ENCODE assay signal across 8 cellular contexts in the genomic region with DNA sequence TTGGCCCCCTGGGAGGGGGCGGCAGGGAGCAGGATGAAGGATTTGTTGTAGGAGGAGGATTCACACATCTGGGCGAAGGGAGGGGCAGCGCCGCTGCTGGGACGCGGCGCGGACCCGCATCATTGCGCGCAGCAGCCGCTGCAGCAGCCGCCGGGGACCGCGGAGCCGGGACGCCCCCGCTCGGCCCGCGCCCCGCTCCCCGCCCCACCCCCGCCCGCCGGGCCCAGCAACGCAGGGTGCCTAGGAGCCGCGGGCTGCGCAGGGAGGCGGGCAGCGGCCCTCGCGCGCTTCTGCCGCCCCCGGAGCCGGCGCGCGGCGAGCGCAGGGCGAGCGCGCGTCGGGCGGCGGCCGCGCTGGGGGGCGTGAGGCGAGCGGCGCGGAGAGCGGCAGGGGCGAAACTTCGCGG. TPM values are rescaled to one million over a fixed set of nuclear protein-coding genes. Genes with fewer than 3 reads are reported as not detected.
A peak's percentile ranks its signal among the peaks of the same experiment; 100 is the strongest.
DNase-seq lines count a peak whose midpoint lies in the region; ATAC-seq and TF ChIP-seq lines count a peak whose summit lies in the region.

No MANE protein-coding gene starts in this region.

- H3K27me3 ChIP-seq in AG04450 (ENCODE audit: control insufficient read depth, insufficient read depth, low read length), result peaks cover 11% of the 10 kb centered on the region
- peaks cover 12 to 31% of the 10 kb centered on the region in 2 donors for H3K27me3 ChIP-seq in duodenal mucosa (ENCODE audit: control insufficient read depth in 1 of 2, insufficient read depth in 2 of 2, low read length in 2 of 2)
- no peaks in the 10 kb centered on the region for H3K27me3 ChIP-seq in Karpas-422 (ENCODE audit: low read length)

- peaks cover 8% of the 10 kb centered on the region for H3K4me1 Mint-ChIP-seq in nephron

- H3K79me2 ChIP-seq in Karpas-422 (ENCODE audit: low read length), result no peaks in the 10 kb centered on the region

- H2AFZ ChIP-seq in Karpas-422 (ENCODE audit: low read length), result no peak overlapping the region

- H3K36me3 ChIP-seq in duodenal mucosa (ENCODE audit: control insufficient read depth in 1 of 2, insufficient read depth in 2 of 2, low read length in 2 of 2) (no peaks in the 10 kb centered on the region), Karpas-422 (ENCODE audit: insufficient read depth, low read length) (no peaks in the 10 kb centered on the region)

- H3K36me3 Mint-ChIP-seq in nephron (ENCODE audit: low read depth), result no peaks in the 10 kb centered on the region

- TF ChIP-seq CTCF in AG04450 (IDR thresholded peaks at IDR 0.05; ENCODE audit: low read depth, low read length), result no peak
- TF ChIP-seq CTCF in nephron (IDR thresholded peaks at IDR 0.05; ENCODE audit: unreplicated experiment in 3 of 3), result no peak

- peaks cover 38% of the 10 kb centered on the region for H3K27me3 Mint-ChIP-seq in nephron (ENCODE audit: low read depth)

- H4K20me1 ChIP-seq in Karpas-422 (ENCODE audit: insufficient read depth, low read depth, low read length), result no peaks in the 10 kb centered on the region

- no peaks in the 10 kb centered on the region for H3K9me3 Mint-ChIP-seq in nephron

- no peak overlapping the region for H3K27ac ChIP-seq in AG04450 (ENCODE audit: low read depth, low read length)
- no peak overlapping the region for H3K27ac ChIP-seq in duodenal mucosa (ENCODE audit: low read depth, low read length)
- H3K27ac ChIP-seq in Karpas-422 (ENCODE audit: low read length), result no peak overlapping the region

- no peak overlapping the region for H3K27ac Mint-ChIP-seq in nephron

- H3K9ac ChIP-seq in duodenal mucosa (ENCODE audit: low read depth in 1 of 2, low read length in 2 of 2) (no peak overlapping the region), Karpas-422 (ENCODE audit: low read length) (no peak overlapping the region)

- H3K4me1 ChIP-seq in duodenal mucosa (ENCODE audit: control insufficient read depth in 1 of 2, insufficient read depth in 2 of 2, low read length in 2 of 2), result peaks cover 3 to 10% of the 10 kb centered on the region in 2 donors
- H3K4me1 ChIP-seq in Karpas-422 (ENCODE audit: low read length), result no peaks in the 10 kb centered on the region

- ATAC-seq in GM19397 (IDR thresholded peaks at IDR 0.05; ENCODE audit: unreplicated experiment) (peak; percentile 28), HG03521 (IDR thresholded peaks at IDR 0.05; ENCODE audit: unreplicated experiment) (peak; percentile 16)

- H3K4me3 Mint-ChIP-seq in nephron, result peak overlapping the region; percentile 92 to 94 (median 93)

- H3K4me3 ChIP-seq in AG04450 (ENCODE audit: low read depth, low read length) (peak overlapping the region; percentile 40), duodenal mucosa (ENCODE audit: low read depth in 1 of 2, low read length in 2 of 2) (peak overlapping the region; percentile 46 to 62), Karpas-422 (ENCODE audit: low read length) (no peak overlapping the region)

- H3K9me3 ChIP-seq in AG04450 (ENCODE audit: control insufficient read depth, insufficient read depth, low read length), result no peaks in the 10 kb centered on the region; the same call in 1 of the 2 replicates
- no peaks in the 10 kb centered on the region for H3K9me3 ChIP-seq in duodenal mucosa (ENCODE audit: control insufficient read depth in 1 of 2, low read length in 2 of 2)
- H3K9me3 ChIP-seq in Karpas-422 (ENCODE audit: low read length), result no peaks in the 10 kb centered on the region

- DNase-seq in AG04450 (ENCODE audit: low read depth, low spot score), result no peak
- DNase-seq in dedifferentiated amniotic fluid mesenchymal stem cell (ENCODE audit: extremely low spot score), result no peak
- no peak for DNase-seq in Karpas-422
- no peak for DNase-seq in SK-N-DZ (ENCODE audit: low spot score)

- CTCF ChIA-PET in AG04450 (lab: Charles Lee), result interaction anchor here (0.6 to 2.7 kb wide), 13 partner anchors 8 to 893 kb away, joined by 3 to 80 read pairs (median 5); no protein-coding TSS in a partner anchor

- no peak overlapping the region for H3K4me2 ChIP-seq in Karpas-422 (ENCODE audit: low read depth, low read length, poor library complexity, severe bottlenecking)

- H3K9me2 ChIP-seq in Karpas-422 (replicated peaks; ENCODE audit: insufficient read depth, low read length), result no peaks in the 10 kb centered on the region

- POLR2A ChIA-PET in AG04450 (lab: Yijun Ruan, JAX), result no interaction called here

RNA-seq across cellular contexts. Expression of a gene that starts 0.2 kb away (rescaled TPM):
- polyA plus RNA-seq in AG04450 (2011; rRNA removed), result not detected in 2 replicates
- not detected in 2 replicates for polyA minus RNA-seq in AG04450 (2011; rRNA and poly(A)+ RNA removed)
- total RNA-seq in Karpas-422 (2014; rRNA removed; shearing (Covaris generic); ENCODE audit: low replicate concordance), result not detected in 2 replicates
- polyA plus RNA-seq in SK-N-DZ (2014; cell fraction: cytosol; rRNA removed), result 0.03 TPM in 1 of 2 replicates, not detected in the other
- 0.06 TPM in 1 of 2 replicates, not detected in the other for polyA plus RNA-seq in SK-N-DZ (2014; cell fraction: nucleus; rRNA removed)
